In the genomic region with DNA sequence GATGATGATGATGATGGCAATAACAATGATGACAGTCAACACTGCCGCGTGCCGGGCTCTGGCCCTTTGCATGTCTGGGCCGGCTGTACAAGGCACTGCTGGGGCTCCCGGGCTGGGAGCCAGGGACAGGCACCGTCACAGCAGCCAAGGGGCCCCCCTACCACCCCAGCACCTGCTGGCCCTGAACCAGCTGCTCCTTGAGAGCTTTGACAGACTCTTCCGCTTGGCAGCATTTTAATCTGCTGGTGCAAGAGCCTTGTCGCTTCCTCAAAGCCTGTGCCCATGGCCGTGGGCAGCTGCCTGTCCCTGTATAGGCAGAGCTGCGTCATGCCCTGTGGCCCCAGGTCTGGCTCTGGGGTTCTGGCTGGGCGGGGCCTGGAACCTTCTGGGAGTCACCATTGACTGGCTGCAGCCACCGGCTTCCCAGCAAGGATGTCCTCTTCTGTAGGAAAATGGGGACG, we compare ENCODE assay signal across 19 cellular contexts. TPM values are rescaled to one million over a fixed set of nuclear protein-coding genes. Genes with fewer than 3 reads are reported as not detected.
DNase-seq lines count a peak whose midpoint lies in the region; ATAC-seq, FAIRE-seq and TF ChIP-seq lines count a peak whose summit lies in the region.
"Had no signal": no experiment of that assay in that cellular context is flagged by ENCODE, and none has a peak within 500 bp of the region (broad histone marks: within the 10 kb centered on the region; RNA-seq: fewer than 3 reads in every experiment).

No MANE protein-coding gene starts in this region.

- no peak overlapping the region for H3K4me3 Mint-ChIP-seq in activated T-cell treated with anti-CD3 and anti-CD28 coated beads, Interleukin-2, amount 50 U/mL, for 4 hours
- H3K4me3 Mint-ChIP-seq: activated T-helper 1 cell treated with anti-CD3 and anti-CD28 coated beads, Interleukin-12 subunit alpha, Interleukin-12 subunit beta, Interleukin-2, Interleukin-4 antibody, amounts not matched to agents 30 ng/mL and 10 ng/mL and 1 ng/mL, durations not matched to agents 14 hours and 24 hours and 36 hours; naive B cell; stimulated activated naive B cell treated with anti-CD40 and anti-IgM and Interleukin-4, amounts not matched to agents 10 μg/mL and 1 μg/mL and 100 μg/mL, for 72 hours had no signal

- peaks cover 2% of the 10 kb centered on the region for H3K4me1 Mint-ChIP-seq in activated T-cell treated with anti-CD3 and anti-CD28 coated beads, Interleukin-2, amount 50 U/mL, for 4 hours (ENCODE audit: low read depth)

- intact Hi-C loops in body of pancreas (cut with DNase I) (no loop called here), pancreas (cut with DNase I) (no loop called here)

- H3K36me3 ChIP-seq in body of pancreas (replicated peaks in 1 of 2; ENCODE audit: insufficient read depth in 1 of 2, low read depth in 2 of 2) = no peaks in the 10 kb centered on the region
- no peaks in the 10 kb centered on the region for H3K36me3 ChIP-seq in pancreas
- H3K36me3 ChIP-seq: colonic mucosa, heart right ventricle, vagina had no signal

- WGBS in body of pancreas, 2 donors = 70 to 74% methylated on average over 6 to 12 of the region's 13 CpGs
- WGBS in pancreas, 2 donors = 53 to 63% methylated on average over 13 of the region's 13 CpGs

- H3K27me3 ChIP-seq in body of pancreas = no peaks in the 10 kb centered on the region
- H3K27me3 ChIP-seq in pancreas = no peaks in the 10 kb centered on the region
- H3K27me3 ChIP-seq: vagina had no signal

- peak; percentile 56 for DNase-seq in NCI-H2029 (lab: John Stamatoyannopoulos, UW)
- no peak for DNase-seq in NCI-H2029 treated with DMSO at 0.1 percent for 48 hours (lab: John Stamatoyannopoulos, UW)
- DNase-seq in NCI-H1092 (lab: John Stamatoyannopoulos, UW) = peak; percentile 44
- DNase-seq in body of pancreas = peak; percentile 16 to 72 (median 48)
- DNase-seq in pancreas = peak in 4 of 6 donors; percentile 21 to 55 (median 40)
- no peak for DNase-seq in activated T-cell treated with anti-CD3 and anti-CD28 coated beads, Interleukin-2, amount 50 U/mL, for 4 hours
- DNase-seq: activated CD4-positive, alpha-beta T cell treated with anti-CD3 and anti-CD28 coated beads, Interleukin-2, amount 50 U/mL, for 1 hour; colonic mucosa; GOT3; left colon; naive B cell; stimulated activated naive B cell treated with anti-CD40 and anti-IgM and Interleukin-4, amounts not matched to agents 10 μg/mL and 1 μg/mL and 100 μg/mL, for 72 hours had no signal

- TF ChIP-seq POLR2A in body of pancreas (IDR thresholded peaks at IDR 0.05) = no peak

- ATAC-seq in body of pancreas = no peak
- ATAC-seq in pancreas = peak in 2 of 4 donors; percentile 13 to 14
- ATAC-seq in HG03378 (IDR thresholded peaks at IDR 0.05; ENCODE audit: unreplicated experiment) = no peak
- no peak for ATAC-seq in GM19455 (IDR thresholded peaks at IDR 0.05; ENCODE audit: unreplicated experiment)
- ATAC-seq in activated T-cell treated with anti-CD3 and anti-CD28 coated beads, Interleukin-2, amount 50 U/mL, for 4 hours = no peak
- ATAC-seq: heart right ventricle; left colon; stimulated activated naive B cell treated with anti-CD40 and anti-IgM and Interleukin-4, amounts not matched to agents 10 μg/mL and 1 μg/mL and 100 μg/mL, for 72 hours had no signal

- H3K9me3 ChIP-seq in body of pancreas = no peaks in the 10 kb centered on the region
- H3K9me3 ChIP-seq in pancreas = no peaks in the 10 kb centered on the region
- H3K9me3 ChIP-seq: colonic mucosa, vagina had no signal

- no peak for FAIRE-seq in pancreas (lab: Jason Lieb, UNC)
- FAIRE-seq: GM18507 had no signal

- H3K4me3 ChIP-seq in body of pancreas = no peak overlapping the region
- H3K4me3 ChIP-seq in pancreas = no peak overlapping the region
- H3K4me3 ChIP-seq: colonic mucosa, heart right ventricle, vagina had no signal

- no peak for TF ChIP-seq CTCF in body of pancreas (IDR thresholded peaks at IDR 0.05)
- no peak for TF ChIP-seq CTCF in pancreas (IDR thresholded peaks at IDR 0.05)

- peak overlapping the region in 3 of 4 donors; percentile 1 to 55 (median 18) for H3K27ac ChIP-seq in body of pancreas
- H3K27ac ChIP-seq in pancreas = peak overlapping the region in 2 of 4 donors; percentile 8 to 28
- H3K27ac ChIP-seq: colonic mucosa, heart right ventricle, vagina had no signal

- H3K27me3 Mint-ChIP-seq in activated T-cell treated with anti-CD3 and anti-CD28 coated beads, Interleukin-2, amount 50 U/mL, for 4 hours (ENCODE audit: low read depth) = peaks cover 30% of the 10 kb centered on the region

- no peaks in the 10 kb centered on the region for H3K36me3 Mint-ChIP-seq in activated T-cell treated with anti-CD3 and anti-CD28 coated beads, Interleukin-2, amount 50 U/mL, for 4 hours (ENCODE audit: insufficient read depth)
- H3K36me3 Mint-ChIP-seq: naive B cell; stimulated activated naive B cell treated with anti-CD40 and anti-IgM and Interleukin-4, amounts not matched to agents 10 μg/mL and 1 μg/mL and 100 μg/mL, for 72 hours had no signal

- peaks cover 19% of the 10 kb centered on the region for H3K4me1 ChIP-seq in body of pancreas
- peaks cover 0 to 12% (median 5%) of the 10 kb centered on the region in 3 donors for H3K4me1 ChIP-seq in pancreas

- no peaks in the 10 kb centered on the region for H3K9me3 Mint-ChIP-seq in activated T-cell treated with anti-CD3 and anti-CD28 coated beads, Interleukin-2, amount 50 U/mL, for 4 hours
- H3K9me3 Mint-ChIP-seq: activated T-helper 1 cell treated with anti-CD3 and anti-CD28 coated beads, Interleukin-12 subunit alpha, Interleukin-12 subunit beta, Interleukin-2, Interleukin-4 antibody, amounts not matched to agents 30 ng/mL and 10 ng/mL and 1 ng/mL, durations not matched to agents 14 hours and 24 hours and 36 hours had no signal

RNA-seq across cellular contexts. Expression of gene MUC6, which starts 12.9 kb away (rescaled TPM):
- total RNA-seq in body of pancreas = 100 to 1,000 TPM; 101 to 194 TPM
- total RNA-seq in pancreas = 10 to 100 TPM; 25.5 to 99.7 (median 92.2) TPM
- 100 to 1,000 TPM; 155 to 239 TPM for polyA plus RNA-seq in pancreas
- total RNA-seq in activated T-cell treated with anti-CD3 and anti-CD28 coated beads, Interleukin-2, amount 50 U/mL, for 4 hours = under 1 TPM in 1 of 3 donors, not detected in 2; 0.30 TPM
- total RNA-seq: A172; activated T-helper 1 cell treated with anti-CD3 and anti-CD28 coated beads, Interleukin-12 subunit alpha, Interleukin-12 subunit beta, Interleukin-2, Interleukin-4 antibody, amounts not matched to agents 30 ng/mL and 10 ng/mL and 1 ng/mL, durations not matched to agents 14 hours and 24 hours and 36 hours; heart right ventricle; left colon; vagina had no signal

RNA-seq across cellular contexts. Expression of gene MUC2, which starts 25.2 kb away (rescaled TPM):
- under 1 TPM in 1 of 2 donors, not detected in 1; under 0.01 TPM for total RNA-seq in body of pancreas
- under 1 TPM in 2 of 6 donors, not detected in 4; 0.03 to 0.57 TPM for total RNA-seq in pancreas
- polyA plus RNA-seq in pancreas = under 1 TPM; 0.04 to 0.05 TPM
- under 1 TPM; 0.08 to 0.30 (median 0.24) TPM for total RNA-seq in activated T-cell treated with anti-CD3 and anti-CD28 coated beads, Interleukin-2, amount 50 U/mL, for 4 hours
- total RNA-seq: A172; activated T-helper 1 cell treated with anti-CD3 and anti-CD28 coated beads, Interleukin-12 subunit alpha, Interleukin-12 subunit beta, Interleukin-2, Interleukin-4 antibody, amounts not matched to agents 30 ng/mL and 10 ng/mL and 1 ng/mL, durations not matched to agents 14 hours and 24 hours and 36 hours; vagina had no signal
- polyA plus RNA-seq: heart right ventricle had no signal

Comparison
In these comparisons a context has a peak if more than half of its experiments do, and no peak if none do; other contexts are left out.
1. DNase-seq: peak in NCI-H2029 (single experiment), NCI-H1092 (single experiment), body of pancreas (4 of 4) and pancreas (4 of 6); none in NCI-H2029 treated with DMSO at 0.1 percent for 48 hours (single experiment) and activated T-cell treated with anti-CD3 and anti-CD28 coated beads, Interleukin-2, amount 50 U/mL, for 4 hours (single experiment).
2. RNA of gene MUC6, which starts 12.9 kb away (total RNA-seq): 101 to 194 TPM in body of pancreas and 25.5 to 99.7 TPM in pancreas; 0.30 TPM in activated T-cell treated with anti-CD3 and anti-CD28 coated beads, Interleukin-2, amount 50 U/mL, for 4 hours; every median in the first group is over 10 times any median in the second.